8 cellular contexts compared by ENCODE assay signal in genomic region chr12:85872497-85873091, GRCh38. TPM values are rescaled to one million over a fixed set of nuclear protein-coding genes. Genes with fewer than 3 reads are reported as not detected.
DNase-seq lines count a peak whose midpoint lies in the region; ATAC-seq, FAIRE-seq and TF ChIP-seq lines count a peak whose summit lies in the region.

No MANE protein-coding gene starts in this region.

- no peaks in the 10 kb centered on the region for H3K9me1 ChIP-seq in keratinocyte (ENCODE audit: control insufficient read depth, extremely low read depth, insufficient read depth, low read length)

- H3K4me3 ChIP-seq in adipocyte (ENCODE audit: low read length) (no peak overlapping the region), keratinocyte (ENCODE audit: control insufficient read depth in 2 of 3, extremely low read depth in 1 of 3, insufficient read depth in 2 of 3, low read depth in 1 of 3, low read length in 3 of 3) (no peak overlapping the region)

- H3K4me1 ChIP-seq in adipocyte (ENCODE audit: control insufficient read depth, insufficient read depth, low read length), result no peaks in the 10 kb centered on the region
- H3K4me1 ChIP-seq in keratinocyte (ENCODE audit: control insufficient read depth, extremely low read depth, insufficient read depth, low read length), result no peaks in the 10 kb centered on the region

- ATAC-seq in GM18517 (IDR thresholded peaks at IDR 0.05; ENCODE audit: unreplicated experiment) (peak; percentile 81), HG03025 (IDR thresholded peaks at IDR 0.05; ENCODE audit: low FRiP score, unreplicated experiment) (peak; percentile 86)

- H3K9me3 ChIP-seq in adipocyte (ENCODE audit: control insufficient read depth, low read length) (no peaks in the 10 kb centered on the region), keratinocyte (ENCODE audit: control insufficient read depth, low read depth, low read length) (no peaks in the 10 kb centered on the region)

- FAIRE-seq in keratinocyte (lab: Jason Lieb, UNC), result peak; percentile 13
- FAIRE-seq in urothelium cell line (lab: Jason Lieb, UNC), result no peak

- H3K36me3 ChIP-seq in adipocyte (ENCODE audit: control insufficient read depth, insufficient read depth, low read length, severe bottlenecking), result no peaks in the 10 kb centered on the region
- H3K36me3 ChIP-seq in keratinocyte (ENCODE audit: control insufficient read depth in 2 of 2, extremely low read depth in 1 of 2, insufficient read depth in 2 of 2, low read length in 2 of 2), result no peaks in the 10 kb centered on the region

- no peak overlapping the region for H3K4me2 ChIP-seq in keratinocyte (ENCODE audit: control insufficient read depth, extremely low read depth, insufficient read depth, low read depth, low read length)

- H3K9ac ChIP-seq in adipocyte (ENCODE audit: low read length), result no peak overlapping the region
- no peak overlapping the region for H3K9ac ChIP-seq in keratinocyte (ENCODE audit: control insufficient read depth, extremely low read depth, insufficient read depth, low read length)

- no peak overlapping the region for H2AFZ ChIP-seq in keratinocyte (ENCODE audit: control insufficient read depth, low read length)

- no peak overlapping the region for H3K27ac ChIP-seq in keratinocyte (ENCODE audit: control insufficient read depth, insufficient read depth, low read length)

- dilution Hi-C loops in keratinocyte (cut with MboI; ENCODE audit: extremely low pct_ligation_motif_present, low sequenced_read_pairs), result loop anchor here (25.0 kb wide), 1 partner anchor 385 kb away; no protein-coding TSS in a partner anchor

- H3K27me3 ChIP-seq in adipocyte (replicated peaks; ENCODE audit: control insufficient read depth, insufficient read depth, low read length) (no peaks in the 10 kb centered on the region), keratinocyte (ENCODE audit: control insufficient read depth, extremely low read depth, insufficient read depth, low read length) (no peaks in the 10 kb centered on the region)

- DNase-seq in AML-193 (lab: John Stamatoyannopoulos, UW) (peak; percentile 45 to 67), NCI-H2029 treated with DMSO at 0.1 percent for 48 hours (lab: John Stamatoyannopoulos, UW) (peak; percentile 25), adipocyte (ENCODE audit: low read depth) (peak; percentile 90), keratinocyte (ENCODE audit: low read depth, low spot score) (peak; percentile 25), urothelium cell line (ENCODE audit: low spot score) (peak; percentile 15)
- DNase-seq in activated CD4-positive, CD25-positive, alpha-beta regulatory T cell (lab: John Stamatoyannopoulos, UW), result no peak

- TF ChIP-seq CTCF in keratinocyte (optimal IDR thresholded peaks at IDR 0.05 in 1 of 3, IDR thresholded peaks at IDR 0.05 in 1 of 3, conservative IDR thresholded peaks at IDR 0.05 in 1 of 3; ENCODE audit: extremely low read depth in 1 of 3, insufficient read depth in 2 of 3, low read length in 3 of 3), result peak in 2 of 3 experiments; percentile 60 to 65

- no peaks in the 10 kb centered on the region for H3K79me2 ChIP-seq in keratinocyte (ENCODE audit: control insufficient read depth, insufficient read depth, low read length)

- no peaks in the 10 kb centered on the region for H4K20me1 ChIP-seq in keratinocyte (ENCODE audit: control insufficient read depth, extremely low read depth, insufficient read depth, low read length)

RNA-seq across cellular contexts. Expression of gene NTS, which starts 1.5 kb away (rescaled TPM):
- not detected in 3 replicates for polyA plus RNA-seq in keratinocyte
- not detected for polyA plus RNA-seq in keratinocyte (2011; ENCODE audit: low read depth)
- not detected in 2 replicates for polyA plus RNA-seq in keratinocyte (2011; cell fraction: cytosol; rRNA removed)
- not detected in 2 replicates for polyA plus RNA-seq in keratinocyte (2011; cell fraction: nucleus; rRNA removed)
- polyA plus RNA-seq in keratinocyte (2012; ENCODE audit: low replicate concordance), result not detected in 2 replicates
- not detected in 3 replicates for polyA minus RNA-seq in keratinocyte
- polyA minus RNA-seq in keratinocyte (2011; cell fraction: cytosol; rRNA and poly(A)+ RNA removed), result not detected
- polyA minus RNA-seq in keratinocyte (2011; cell fraction: nucleus; rRNA and poly(A)+ RNA removed), result not detected in 2 replicates

RNA-seq across cellular contexts. Expression of gene RASSF9, which starts 36.4 kb away (rescaled TPM):
- 2.5 to 4.7 TPM (median 4.2 TPM) in 3 replicates for polyA plus RNA-seq in keratinocyte
- polyA plus RNA-seq in keratinocyte (2011; ENCODE audit: low read depth), result 1.4 TPM
- polyA plus RNA-seq in keratinocyte (2011; cell fraction: cytosol; rRNA removed), result 1.6 and 3.1 TPM in 2 replicates
- polyA plus RNA-seq in keratinocyte (2011; cell fraction: nucleus; rRNA removed), result 4.5 and 6.0 TPM in 2 replicates
- polyA plus RNA-seq in keratinocyte (2012; ENCODE audit: low replicate concordance), result 1.6 and 2.2 TPM in 2 replicates
- polyA minus RNA-seq in keratinocyte, result 1.4 to 4.9 TPM (median 3.8 TPM) in 3 replicates
- 1.9 TPM for polyA minus RNA-seq in keratinocyte (2011; cell fraction: cytosol; rRNA and poly(A)+ RNA removed)
- 4.6 and 9.6 TPM in 2 replicates for polyA minus RNA-seq in keratinocyte (2011; cell fraction: nucleus; rRNA and poly(A)+ RNA removed)

Comparison
In these comparisons a context has a peak if more than half of its experiments do, and no peak if none do; other contexts are left out.
1. DNase-seq: peak in AML-193 (2 of 2), NCI-H2029 treated with DMSO at 0.1 percent for 48 hours (single experiment), adipocyte (single experiment), keratinocyte (single experiment) and urothelium cell line (single experiment); none in activated CD4-positive, CD25-positive, alpha-beta regulatory T cell (0 of 4).